ENCODE assay signal across 9 cellular contexts in genomic region chr1:16141573-16142336, GRCh38. TPM values are rescaled to one million over a fixed set of nuclear protein-coding genes. Genes with fewer than 3 reads are reported as not detected.
DNase-seq lines count a peak whose midpoint lies in the region; ATAC-seq and TF ChIP-seq lines count a peak whose summit lies in the region.
"Had no signal": no experiment of that assay in that cellular context is flagged by ENCODE, and none has a peak within 500 bp of the region (broad histone marks: within the 10 kb centered on the region; RNA-seq: fewer than 3 reads in every experiment).

No MANE protein-coding gene starts in this region.

- POLR2A ChIA-PET in MCF 10A (lab: Yijun Ruan, JAX) = interaction anchor here (0.7 to 4.1 kb wide), 11 partner anchors 8 to 207 kb away, joined by 3 to 35 read pairs (median 4); partner anchors contain the start of gene EPHA2

- no peak overlapping the region for H3K4me3 ChIP-seq in mesenchymal stem cell (ENCODE audit: insufficient read depth in 1 of 2, low read depth in 1 of 2, low read length in 2 of 2)

- peak overlapping the region; percentile 12 for H4K8ac ChIP-seq in mesenchymal stem cell (ENCODE audit: low read length)

- peak overlapping the region in 1 of 2 experiments; percentile 29 for H3K14ac ChIP-seq in mesenchymal stem cell (ENCODE audit: low read length in 2 of 2)

- intact Hi-C loops in MCF 10A (cut with micrococcal nuclease) = loop anchor here (10.0 kb wide), 1 partner anchor 103 kb away; no protein-coding TSS in a partner anchor

- peak; percentile 38 for DNase-seq in NCI-H69 (lab: John Stamatoyannopoulos, UW)
- DNase-seq in MCF 10A (ENCODE audit: unreplicated experiment) = peak; percentile 66
- no peak for DNase-seq in mesenchymal stem cell
- no peak for DNase-seq in type B pancreatic cell (ENCODE audit: extremely low spot score, unreplicated experiment)
- no peak for DNase-seq in T-helper 2 cell treated with Interferon-gamma antibody and Interleukin-4, amounts not matched to agents 5 μg/mL and 100 μg/mL, for 36 hours (ENCODE audit: low spot score)

- WGBS in mesenchymal stem cell = 53% methylated on average over 14 of the region's 16 CpGs

- H3K23ac ChIP-seq in mesenchymal stem cell (ENCODE audit: low read length in 2 of 2) = no peak overlapping the region

- H3K36me3 Mint-ChIP-seq in MCF 10A (ENCODE audit: insufficient read depth, unreplicated experiment) = peaks cover 96% of the 10 kb centered on the region
- peaks cover 13% of the 10 kb centered on the region for H3K36me3 Mint-ChIP-seq in type B pancreatic cell
- H3K36me3 Mint-ChIP-seq in T-helper 2 cell treated with Interferon-gamma antibody and Interleukin-4, amounts not matched to agents 5 μg/mL and 100 μg/mL, for 36 hours (ENCODE audit: low read depth) = no peaks in the 10 kb centered on the region
- H3K36me3 Mint-ChIP-seq: activated naive CD8-positive, alpha-beta T cell had no signal

- H3K4me1 ChIP-seq in mesenchymal stem cell (ENCODE audit: control insufficient read depth, insufficient read depth, low read depth, low read length) = peaks cover 80% of the 10 kb centered on the region

- H3K4me1 Mint-ChIP-seq in MCF 10A (ENCODE audit: insufficient read depth, unreplicated experiment) = peaks cover 72% of the 10 kb centered on the region
- peaks cover 32% of the 10 kb centered on the region for H3K4me1 Mint-ChIP-seq in type B pancreatic cell (ENCODE audit: unreplicated experiment)
- H3K4me1 Mint-ChIP-seq in T-helper 2 cell treated with Interferon-gamma antibody and Interleukin-4, amounts not matched to agents 5 μg/mL and 100 μg/mL, for 36 hours (ENCODE audit: low read depth) = no peaks in the 10 kb centered on the region

- H3K4me2 ChIP-seq in mesenchymal stem cell (ENCODE audit: low read length, poor library complexity, severe bottlenecking) = no peak overlapping the region

- peaks cover 11 to 86% of the 10 kb centered on the region in 2 experiments for H3K36me3 ChIP-seq in mesenchymal stem cell (ENCODE audit: control insufficient read depth in 1 of 2, insufficient read depth in 2 of 2, low read depth in 1 of 2, low read length in 2 of 2)
- H3K36me3 ChIP-seq: neutrophil had no signal

- no peak overlapping the region for H4K91ac ChIP-seq in mesenchymal stem cell (ENCODE audit: low read length)

- TF ChIP-seq CTCF in MCF 10A (IDR thresholded peaks at IDR 0.05; ENCODE audit: unreplicated experiment) = no peak
- TF ChIP-seq CTCF in type B pancreatic cell (conservative IDR thresholded peaks at IDR 0.05) = no peak

- peak overlapping the region; percentile 94 for H2AK5ac ChIP-seq in mesenchymal stem cell (ENCODE audit: low read length, severe bottlenecking)

- ATAC-seq in HG02678 (IDR thresholded peaks at IDR 0.05; ENCODE audit: unreplicated experiment) (no peak), GM19467 (IDR thresholded peaks at IDR 0.05; ENCODE audit: unreplicated experiment) (no peak)

- H3K9ac ChIP-seq in mesenchymal stem cell (ENCODE audit: low read length) = no peak overlapping the region

- H3K9me3 Mint-ChIP-seq in MCF 10A (ENCODE audit: unreplicated experiment) = no peaks in the 10 kb centered on the region
- H3K9me3 Mint-ChIP-seq in type B pancreatic cell = no peaks in the 10 kb centered on the region
- no peaks in the 10 kb centered on the region for H3K9me3 Mint-ChIP-seq in T-helper 2 cell treated with Interferon-gamma antibody and Interleukin-4, amounts not matched to agents 5 μg/mL and 100 μg/mL, for 36 hours

- H3K79me1 ChIP-seq in mesenchymal stem cell (replicated peaks; ENCODE audit: low read length, poor library complexity, severe bottlenecking) = no peaks in the 10 kb centered on the region

- H3K4me3 Mint-ChIP-seq in MCF 10A (ENCODE audit: unreplicated experiment) (peak overlapping the region; percentile 50), type B pancreatic cell (no peak overlapping the region)
- H3K4me3 Mint-ChIP-seq in T-helper 2 cell treated with Interferon-gamma antibody and Interleukin-4, amounts not matched to agents 5 μg/mL and 100 μg/mL, for 36 hours = no peak overlapping the region
- H3K4me3 Mint-ChIP-seq: activated naive CD8-positive, alpha-beta T cell had no signal

- H2AFZ ChIP-seq in mesenchymal stem cell (ENCODE audit: low read depth, low read length) = no peak overlapping the region

- H3K27ac Mint-ChIP-seq in MCF 10A (ENCODE audit: low read depth, unreplicated experiment) (peak overlapping the region; percentile 78), type B pancreatic cell (peak overlapping the region; percentile 84)
- H3K27ac Mint-ChIP-seq in T-helper 2 cell treated with Interferon-gamma antibody and Interleukin-4, amounts not matched to agents 5 μg/mL and 100 μg/mL, for 36 hours = no peak overlapping the region
- H3K27ac Mint-ChIP-seq: activated naive CD8-positive, alpha-beta T cell had no signal

- H3K9me3 ChIP-seq in mesenchymal stem cell (ENCODE audit: control insufficient read depth, low read length) = no peaks in the 10 kb centered on the region
- H3K9me3 ChIP-seq: neutrophil had no signal

- peak overlapping the region; percentile 57 to 69 for H2BK12ac ChIP-seq in mesenchymal stem cell (ENCODE audit: low read length in 2 of 2)

- H3K27ac ChIP-seq in mesenchymal stem cell (ENCODE audit: low read length, poor library complexity, severe bottlenecking) = peak overlapping the region; percentile 84
- H3K27ac ChIP-seq: neutrophil had no signal

- BruUV-seq in MCF 10A (replicated peaks; lab: Mats Ljungman, UMichigan) = no TSS peak

- H3K27me3 Mint-ChIP-seq in MCF 10A (ENCODE audit: insufficient read depth, unreplicated experiment) = no peaks in the 10 kb centered on the region
- H3K27me3 Mint-ChIP-seq in type B pancreatic cell = no peaks in the 10 kb centered on the region
- peaks cover 3% of the 10 kb centered on the region for H3K27me3 Mint-ChIP-seq in T-helper 2 cell treated with Interferon-gamma antibody and Interleukin-4, amounts not matched to agents 5 μg/mL and 100 μg/mL, for 36 hours (ENCODE audit: low read depth)
- H3K27me3 Mint-ChIP-seq: activated naive CD8-positive, alpha-beta T cell had no signal

- CTCF ChIA-PET in MCF 10A (lab: Yijun Ruan, JAX) = interaction anchor here (0.6 to 3.4 kb wide), 4 partner anchors 47 to 78 kb away, joined by 3 to 17 read pairs (median 6); no protein-coding TSS in a partner anchor

- H3K27me3 ChIP-seq in mesenchymal stem cell (ENCODE audit: control insufficient read depth in 1 of 2, insufficient read depth in 1 of 2, low read length in 2 of 2) = no peaks in the 10 kb centered on the region

- peak overlapping the region; percentile 18 to 70 for H3K18ac ChIP-seq in mesenchymal stem cell (ENCODE audit: low read depth in 1 of 2, low read length in 2 of 2)

- peak overlapping the region; percentile 45 for H2BK5ac ChIP-seq in mesenchymal stem cell (ENCODE audit: low read depth, low read length, poor library complexity, severe bottlenecking)

- no peak overlapping the region for H3K4ac ChIP-seq in mesenchymal stem cell (ENCODE audit: low read depth in 1 of 2, low read length in 2 of 2)

- no peak overlapping the region for H2BK120ac ChIP-seq in mesenchymal stem cell (ENCODE audit: low read depth, low read length)

- peak overlapping the region; percentile 53 for H2BK15ac ChIP-seq in mesenchymal stem cell (ENCODE audit: low read depth, poor library complexity, severe bottlenecking)

RNA-seq across cellular contexts. Expression of gene EPHA2, which starts 14.1 kb away (rescaled TPM):
- total RNA-seq in MCF 10A (2022) (206 and 248 TPM in 2 replicates), type B pancreatic cell (ENCODE audit: low replicate concordance) (40.3 and 77.9 TPM in 2 replicates)
- 31.9 TPM for polyA plus RNA-seq in mesenchymal stem cell (2013, experiment 1 of 2)
- polyA plus RNA-seq in mesenchymal stem cell (2013, experiment 2 of 2) = 31.0 TPM

Comparison
In these comparisons a context has a peak if more than half of its experiments do, and no peak if none do; other contexts are left out.
1. DNase-seq: peak in NCI-H69 (single experiment) and MCF 10A (single experiment); none in mesenchymal stem cell (single experiment), type B pancreatic cell (single experiment) and T-helper 2 cell treated with Interferon-gamma antibody and Interleukin-4, amounts not matched to agents 5 μg/mL and 100 μg/mL, for 36 hours (single experiment).